ENCODE assay signal across 1 cellular context in genomic region chr17:7909080-7909479, GRCh38.
TF ChIP-seq lines count a peak whose summit lies in the region.

No MANE protein-coding gene starts in this region.

TF ChIP-seq in HepG2, 621 proteins besides CTCF, POLR2A, EP300 and RAD21:
- TF ChIP-seq ZNF329 (CRISPR knock-in tag; IDR thresholded peaks at IDR 0.05; ENCODE audit: low read depth) (no peak), ZNF570 (CRISPR knock-in tag; IDR thresholded peaks at IDR 0.05; ENCODE audit: borderline replicate concordance) (no peak), ISX (CRISPR knock-in tag; conservative IDR thresholded peaks at IDR 0.05) (no peak), HNRNPK (IDR thresholded peaks at IDR 0.05; ENCODE audit: low read depth, low read length, poor library complexity, severe bottlenecking) (peak; percentile 57), ZNF251 (CRISPR knock-in tag; IDR thresholded peaks at IDR 0.05) (no peak), ZMYM3 (CRISPR knock-in tag; IDR thresholded peaks at IDR 0.05) (no peak), SNRNP70 (IDR thresholded peaks at IDR 0.05; ENCODE audit: low read depth, low read length) (no peak)
